In the genomic region with DNA sequence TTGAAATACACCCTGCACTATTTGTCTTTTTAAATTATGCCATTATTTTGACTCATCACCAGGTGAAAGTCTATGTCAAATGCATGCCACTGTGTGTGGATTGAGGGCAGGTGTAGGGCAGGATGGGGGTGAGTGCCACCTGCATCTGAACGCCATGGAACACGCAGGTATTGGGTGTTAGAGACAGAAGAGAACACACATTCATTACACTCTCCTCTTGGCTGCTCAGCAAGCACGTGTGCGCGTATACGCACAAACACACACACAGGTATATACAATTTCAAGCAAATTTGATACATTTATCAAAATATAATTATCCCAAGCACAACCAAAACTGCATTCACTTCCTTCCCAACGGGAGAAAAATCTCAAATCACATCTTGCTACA, we compare ENCODE assay signal across 12 cellular contexts.
A peak's percentile ranks its signal among the peaks of the same experiment; 100 is the strongest.
DNase-seq lines count a peak whose midpoint lies in the region; ATAC-seq, FAIRE-seq and TF ChIP-seq lines count a peak whose summit lies in the region.
"Had no signal": no experiment of that assay in that cellular context is flagged by ENCODE, and none has a peak within 500 bp of the region (broad histone marks: within the 10 kb centered on the region; RNA-seq: fewer than 3 reads in every experiment).

No MANE protein-coding gene starts in this region.

- H3K27me3 Mint-ChIP-seq in astrocyte (ENCODE audit: low read depth, unreplicated experiment): no peaks in the 10 kb centered on the region

- H3K36me3 Mint-ChIP-seq in astrocyte (ENCODE audit: low read depth, unreplicated experiment): peaks cover 7% of the 10 kb centered on the region
- peaks cover 9% of the 10 kb centered on the region for H3K36me3 Mint-ChIP-seq in stimulated activated effector memory CD8-positive, alpha-beta T cell treated with anti-CD3 and anti-CD28 coated beads, Interleukin-12 subunit alpha, Interleukin-12 subunit beta, amount 100 ng/mL, for 72 hours
- H3K36me3 Mint-ChIP-seq: mesothelial cell of epicardium had no signal

- peaks cover 4% of the 10 kb centered on the region for H3K4me1 Mint-ChIP-seq in astrocyte (ENCODE audit: low read depth, unreplicated experiment)
- H3K4me1 Mint-ChIP-seq in stimulated activated effector memory CD8-positive, alpha-beta T cell treated with anti-CD3 and anti-CD28 coated beads, Interleukin-12 subunit alpha, Interleukin-12 subunit beta, amount 100 ng/mL, for 72 hours: peaks cover 44% of the 10 kb centered on the region

- peak overlapping the region; percentile 47 for H3K4me2 ChIP-seq in astrocyte (ENCODE audit: low read length)
- H3K4me2 ChIP-seq: smooth muscle cell had no signal

- H3K4me1 ChIP-seq in astrocyte (ENCODE audit: insufficient read depth, low read length): no peaks in the 10 kb centered on the region

- no peak overlapping the region for H3K4me3 ChIP-seq in astrocyte (ENCODE audit: insufficient read depth, low read depth, low read length)
- H3K4me3 ChIP-seq: smooth muscle cell, tibial nerve had no signal

- no peaks in the 10 kb centered on the region for H3K9me3 ChIP-seq in astrocyte (ENCODE audit: insufficient read depth, low read depth, low read length)
- H3K9me3 ChIP-seq: tibial nerve had no signal

- no peak overlapping the region for H3K9ac ChIP-seq in astrocyte (ENCODE audit: low read length)

- peak; percentile 64 for DNase-seq in activated effector memory CD4-positive, alpha-beta T cell treated with anti-CD3 and anti-CD28 coated beads, Interleukin-2, amount 50 U/mL, for 16 hours
- DNase-seq in activated effector memory CD4-positive, alpha-beta T cell treated with Interleukin-2 at 50 U/mL for 16 hours: no peak
- peak; percentile 31 for DNase-seq in NCI-H146 treated with DMSO at 0.1 percent for 48 hours (lab: John Stamatoyannopoulos, UW; ENCODE audit: unreplicated experiment)
- no peak for DNase-seq in astrocyte (ENCODE audit: low read depth)
- DNase-seq in stimulated activated effector memory CD8-positive, alpha-beta T cell treated with anti-CD3 and anti-CD28 coated beads, Interleukin-12 subunit alpha, Interleukin-12 subunit beta, amount 100 ng/mL, for 72 hours (ENCODE audit: low spot score in 2 of 2): no peak
- DNase-seq in GM19239 (ENCODE audit: insufficient read length, low spot score): no peak
- no peak for DNase-seq in AG08395 (ENCODE audit: low spot score)
- DNase-seq in NCI-H1694 treated with DMSO at 0.1 percent for 48 hours (lab: John Stamatoyannopoulos, UW): no peak
- DNase-seq: NCI-H2171 treated with DMSO at 0.1 percent for 48 hours had no signal

- H3K79me2 ChIP-seq in astrocyte (ENCODE audit: insufficient read depth, low read length): no peaks in the 10 kb centered on the region

- no peak for FAIRE-seq in astrocyte (lab: Jason Lieb, UNC)
- no peak for FAIRE-seq in GM19239 (lab: Jason Lieb, UNC)

- no peak overlapping the region for H3K27ac Mint-ChIP-seq in astrocyte (ENCODE audit: unreplicated experiment)
- H3K27ac Mint-ChIP-seq in stimulated activated effector memory CD8-positive, alpha-beta T cell treated with anti-CD3 and anti-CD28 coated beads, Interleukin-12 subunit alpha, Interleukin-12 subunit beta, amount 100 ng/mL, for 72 hours: no peak overlapping the region
- H3K27ac Mint-ChIP-seq: mesothelial cell of epicardium had no signal

- ATAC-seq in stimulated activated effector memory CD8-positive, alpha-beta T cell treated with anti-CD3 and anti-CD28 coated beads, Interleukin-12 subunit alpha, Interleukin-12 subunit beta, amount 100 ng/mL, for 72 hours: no peak

- H4K20me1 ChIP-seq in astrocyte (ENCODE audit: insufficient read depth, low read length): no peaks in the 10 kb centered on the region

- H3K27me3 ChIP-seq in astrocyte (ENCODE audit: insufficient read depth, low read length): no peaks in the 10 kb centered on the region
- H3K27me3 ChIP-seq: tibial nerve had no signal

- peaks cover 4% of the 10 kb centered on the region for H3K9me3 Mint-ChIP-seq in astrocyte (ENCODE audit: unreplicated experiment)
- no peaks in the 10 kb centered on the region for H3K9me3 Mint-ChIP-seq in stimulated activated effector memory CD8-positive, alpha-beta T cell treated with anti-CD3 and anti-CD28 coated beads, Interleukin-12 subunit alpha, Interleukin-12 subunit beta, amount 100 ng/mL, for 72 hours
- H3K9me3 Mint-ChIP-seq: mesothelial cell of epicardium had no signal

- no peak overlapping the region for H3K4me3 Mint-ChIP-seq in astrocyte (ENCODE audit: unreplicated experiment)
- H3K4me3 Mint-ChIP-seq in stimulated activated effector memory CD8-positive, alpha-beta T cell treated with anti-CD3 and anti-CD28 coated beads, Interleukin-12 subunit alpha, Interleukin-12 subunit beta, amount 100 ng/mL, for 72 hours: peak overlapping the region; percentile 8
- H3K4me3 Mint-ChIP-seq: mesothelial cell of epicardium had no signal

- no peak overlapping the region for H3K27ac ChIP-seq in astrocyte (ENCODE audit: low read depth, low read length)
- H3K27ac ChIP-seq: tibial nerve had no signal

- no peak overlapping the region for H2AFZ ChIP-seq in astrocyte (ENCODE audit: low read depth, low read length)

- no peaks in the 10 kb centered on the region for H3K36me3 ChIP-seq in astrocyte (ENCODE audit: insufficient read depth, low read length)
- H3K36me3 ChIP-seq: tibial nerve had no signal

- no peak for TF ChIP-seq CTCF in astrocyte (IDR thresholded peaks at IDR 0.05; ENCODE audit: insufficient read depth, low read depth, low read length)

Comparison
In these comparisons a context has a peak if more than half of its experiments do, and no peak if none do; other contexts are left out.
1. DNase-seq: peak in activated effector memory CD4-positive, alpha-beta T cell treated with anti-CD3 and anti-CD28 coated beads, Interleukin-2, amount 50 U/mL, for 16 hours (single experiment) and NCI-H146 treated with DMSO at 0.1 percent for 48 hours (single experiment); none in activated effector memory CD4-positive, alpha-beta T cell treated with Interleukin-2 at 50 U/mL for 16 hours (single experiment), astrocyte (single experiment), stimulated activated effector memory CD8-positive, alpha-beta T cell treated with anti-CD3 and anti-CD28 coated beads, Interleukin-12 subunit alpha, Interleukin-12 subunit beta, amount 100 ng/mL, for 72 hours (0 of 2), GM19239 (single experiment), AG08395 (single experiment) and NCI-H1694 treated with DMSO at 0.1 percent for 48 hours (single experiment).